Comparison of ENCODE assay signal across 31 cellular contexts in genomic region chr1:160504651-160505050, GRCh38. TPM values are rescaled to one million over a fixed set of nuclear protein-coding genes. Genes with fewer than 3 reads are reported as not detected.
"Had no signal": no experiment of that assay in that cellular context is flagged by ENCODE, and none has a peak within 500 bp of the region (broad histone marks: within the 10 kb centered on the region; RNA-seq: fewer than 3 reads in every experiment).

No MANE protein-coding gene starts in this region.

- H3K27me3 ChIP-seq: gastrocnemius medialis, stomach, thyroid gland, upper lobe of right lung had no signal

- H3K27ac Mint-ChIP-seq: activated CD4-positive, alpha-beta memory T cell treated with anti-CD3 and anti-CD28 coated beads for 36 hours; activated CD4-positive, alpha-beta T cell treated with anti-CD3 and anti-CD28 coated beads, Interleukin-2, amount 10 ng/mL, durations not matched to agents 24 days and 14 days; activated naive CD8-positive, alpha-beta T cell treated with anti-CD3 and anti-CD28 coated beads, Interleukin-2, amount 10 ng/mL, durations not matched to agents 7 days and 5 days; T-helper 1 cell treated with Interleukin-12 subunit alpha and Interleukin-12 subunit beta and Interleukin-4 antibody, amounts not matched to agents 30 μg/mL and 1 μg/mL, for 36 hours had no signal

- H3K27ac ChIP-seq: gastrocnemius medialis, parathyroid adenoma, psoas muscle, sigmoid colon, stomach, thyroid gland, upper lobe of right lung, VCaP had no signal

- H3K4me3 Mint-ChIP-seq: activated CD4-positive, alpha-beta memory T cell treated with anti-CD3 and anti-CD28 coated beads for 36 hours; activated CD4-positive, alpha-beta T cell treated with anti-CD3 and anti-CD28 coated beads, Interleukin-2, amount 10 ng/mL, durations not matched to agents 24 days and 14 days; activated naive CD8-positive, alpha-beta T cell treated with anti-CD3 and anti-CD28 coated beads, Interleukin-2, amount 10 ng/mL, durations not matched to agents 7 days and 5 days; neural crest cell; stimulated activated memory B cell treated with anti-CD40 and anti-IgM and Interleukin-4, amounts not matched to agents 10 μg/mL and 1 μg/mL and 100 μg/mL, for 72 hours; T-helper 1 cell treated with Interleukin-12 subunit alpha and Interleukin-12 subunit beta and Interleukin-4 antibody, amounts not matched to agents 30 μg/mL and 1 μg/mL, for 36 hours had no signal

- H3K4me3 ChIP-seq: gastrocnemius medialis, psoas muscle, sigmoid colon, stomach, thyroid gland, upper lobe of right lung had no signal

- H3K27me3 Mint-ChIP-seq: activated CD4-positive, alpha-beta memory T cell treated with anti-CD3 and anti-CD28 coated beads for 36 hours; activated CD4-positive, alpha-beta T cell treated with anti-CD3 and anti-CD28 coated beads, Interleukin-2, amount 10 ng/mL, durations not matched to agents 24 days and 14 days; activated naive CD8-positive, alpha-beta T cell treated with anti-CD3 and anti-CD28 coated beads, Interleukin-2, amount 10 ng/mL, durations not matched to agents 7 days and 5 days; stimulated activated memory B cell treated with anti-CD40 and anti-IgM and Interleukin-4, amounts not matched to agents 10 μg/mL and 1 μg/mL and 100 μg/mL, for 72 hours had no signal

- H3K4me1 Mint-ChIP-seq: neural crest cell had no signal

- ATAC-seq: gastrocnemius medialis; left cardiac atrium; psoas muscle; stimulated activated memory B cell treated with anti-CD40 and anti-IgM and Interleukin-4, amounts not matched to agents 10 μg/mL and 1 μg/mL and 100 μg/mL, for 72 hours; upper lobe of right lung had no signal

- DNase-seq: activated CD4-positive, alpha-beta memory T cell treated with anti-CD3 and anti-CD28 coated beads for 36 hours; activated CD4-positive, alpha-beta T cell treated with anti-CD3 and anti-CD28 coated beads, Interleukin-2, amount 10 ng/mL, durations not matched to agents 24 days and 14 days; activated CD4-positive, CD25-positive, alpha-beta regulatory T cell treated with anti-CD3 and anti-CD28 coated beads, Interleukin-2, amount 50 U/mL, for 72 hours; activated CD8-positive, alpha-beta memory T cell treated with anti-CD3 and anti-CD28 coated beads, Interleukin-2, amount 50 U/mL, for 48 hours; activated effector memory CD4-positive, alpha-beta T cell treated with anti-CD3 and anti-CD28 coated beads, Interleukin-2, amount 50 U/mL, for 16 hours; activated naive CD8-positive, alpha-beta T cell treated with anti-CD3 and anti-CD28 coated beads, Interleukin-2, amount 10 ng/mL, durations not matched to agents 7 days and 5 days; amniotic stem cell; caudate nucleus; dermis blood vessel endothelial cell; effector CD4-positive, alpha-beta T cell; gastrocnemius medialis; glutamatergic neuron; left cardiac atrium; mammary epithelial cell; occipital lobe; psoas muscle; sigmoid colon; SK-N-SH; small intestine; stimulated activated CD4-positive, alpha-beta T cell treated with anti-CD3 and anti-CD28 coated beads, Interleukin-4, amount 100 ng/mL, for 24 hours; stomach; SW 1271; T-helper 9 cell; thyroid gland; upper lobe of right lung had no signal

- H3K36me3 ChIP-seq: gastrocnemius medialis, sigmoid colon, stomach, thyroid gland, upper lobe of right lung had no signal

- H3K4me1 ChIP-seq: gastrocnemius medialis, parathyroid adenoma, psoas muscle, sigmoid colon, stomach, thyroid gland, upper lobe of right lung had no signal

- H3K9me3 ChIP-seq: gastrocnemius medialis, SK-N-SH, thyroid gland had no signal

RNA-seq across cellular contexts. Expression of gene SLAMF6, which starts 18.4 kb away (rescaled TPM):
- total RNA-seq: dermis blood vessel endothelial cell, epithelial cell of proximal tubule, mammary epithelial cell, neural crest cell, occipital lobe had no signal
